1 cellular context compared by ENCODE assay signal in genomic region chr10:95245425-95246055, GRCh38.
TF ChIP-seq lines count a peak whose summit lies in the region.

No MANE protein-coding gene starts in this region.

TF ChIP-seq in IMR-90, 13 proteins besides CTCF, POLR2A, EP300 and RAD21:
- TF ChIP-seq RFX5 (IDR thresholded peaks at IDR 0.05; ENCODE audit: low read depth, low read length): no peak
- no peak for TF ChIP-seq CEBPB (IDR thresholded peaks at IDR 0.05; ENCODE audit: low read depth, low read length)
- TF ChIP-seq MXI1 (IDR thresholded peaks at IDR 0.05; ENCODE audit: borderline replicate concordance, low read depth, low read length): no peak
- TF ChIP-seq SMC3 (IDR thresholded peaks at IDR 0.05; ENCODE audit: low read depth, low read length): no peak
TF ChIP-seq in IMR-90: peak in this region for 0.
